Comparison of ENCODE assay signal across 1 cellular context in genomic region chr1:108962681-108963051, GRCh38.
TF ChIP-seq lines count a peak whose summit lies in the region.

No MANE protein-coding gene starts in this region.

TF ChIP-seq in SK-N-SH, 30 proteins besides CTCF, POLR2A, EP300 and RAD21 (continued from another document):
- TF ChIP-seq ZBTB33 (IDR thresholded peaks at IDR 0.05; ENCODE audit: borderline replicate concordance, low read depth) = no peak
- TF ChIP-seq IRF3 (IDR thresholded peaks at IDR 0.05; ENCODE audit: low read depth, low read length) = no peak
- no peak for TF ChIP-seq SMC3 (IDR thresholded peaks at IDR 0.05; ENCODE audit: low read depth, low read length)
- TF ChIP-seq YY1 (IDR thresholded peaks at IDR 0.05; ENCODE audit: low read depth) = no peak
